8 cellular contexts compared by ENCODE assay signal in genomic region chr6:13575377-13575775, GRCh38. TPM values are rescaled to one million over a fixed set of nuclear protein-coding genes. Genes with fewer than 3 reads are reported as not detected.
DNase-seq lines count a peak whose midpoint lies in the region; TF ChIP-seq lines count a peak whose summit lies in the region.

No MANE protein-coding gene starts in this region.

- H3K9ac ChIP-seq in rectal smooth muscle tissue (ENCODE audit: low read length): peak overlapping the region; percentile 86

- H3K4me1 ChIP-seq in SJSA1 (replicated peaks): peaks cover 5% of the 10 kb centered on the region
- peaks cover 0 to 5% of the 10 kb centered on the region in 2 donors for H3K4me1 ChIP-seq in esophagus (ENCODE audit: control insufficient read depth in 2 of 2, insufficient read depth in 2 of 2, low read length in 1 of 2)
- H3K4me1 ChIP-seq in rectal smooth muscle tissue (ENCODE audit: control insufficient read depth, insufficient read depth, low read length): peaks cover 5% of the 10 kb centered on the region

- DNase-seq in GM10266 (ENCODE audit: extremely low spot score) (no peak), SJSA1 (ENCODE audit: low read depth in 1 of 2, low spot score in 2 of 2) (no peak), NCI-H1694 (lab: John Stamatoyannopoulos, UW) (no peak), HuH-7.5 (ENCODE audit: low spot score) (no peak), NCI-H748 (lab: John Stamatoyannopoulos, UW; ENCODE audit: unreplicated experiment) (no peak), HCEC 1CT (no peak)

- TF ChIP-seq CTCF in GM10266 (IDR thresholded peaks at IDR 0.05; ENCODE audit: control insufficient read depth, insufficient read depth, low read depth, missing control alignments): peak; percentile 64

- H3K27me3 ChIP-seq in SJSA1 (replicated peaks) (no peaks in the 10 kb centered on the region), esophagus (ENCODE audit: control insufficient read depth in 1 of 2, insufficient read depth in 2 of 2, low read length in 2 of 2) (no peaks in the 10 kb centered on the region), rectal smooth muscle tissue (ENCODE audit: control insufficient read depth, insufficient read depth, low read length) (no peaks in the 10 kb centered on the region)

- 21 to 28% methylated on average over 3 of the region's 3 CpGs for WGBS in esophagus, 2 donors

- H3K27ac ChIP-seq in SJSA1: no peak overlapping the region
- H3K27ac ChIP-seq in esophagus (ENCODE audit: low read depth in 2 of 2, low read length in 1 of 2): peak overlapping the region; percentile 98
- H3K27ac ChIP-seq in rectal smooth muscle tissue (ENCODE audit: low read depth, low read length): peak overlapping the region; percentile 96

- H3K4me3 ChIP-seq in SJSA1 (peak overlapping the region; percentile 85), esophagus (ENCODE audit: low read depth in 1 of 2, low read length in 2 of 2) (peak overlapping the region; percentile 73 to 75), rectal smooth muscle tissue (ENCODE audit: low read length) (peak overlapping the region; percentile 78)

- no peaks in the 10 kb centered on the region for H3K9me3 ChIP-seq in SJSA1 (replicated peaks)
- no peaks in the 10 kb centered on the region for H3K9me3 ChIP-seq in esophagus (ENCODE audit: control insufficient read depth in 2 of 2, insufficient read depth in 1 of 2, low read depth in 1 of 2, low read length in 1 of 2)

- H3K36me3 ChIP-seq in SJSA1: no peaks in the 10 kb centered on the region
- no peaks in the 10 kb centered on the region for H3K36me3 ChIP-seq in esophagus (ENCODE audit: control insufficient read depth in 2 of 2, insufficient read depth in 2 of 2, low read length in 1 of 2)
- H3K36me3 ChIP-seq in rectal smooth muscle tissue (ENCODE audit: control insufficient read depth, insufficient read depth, low read length): no peaks in the 10 kb centered on the region

RNA-seq across cellular contexts. Expression of gene SIRT5, which starts 1.0 kb away (rescaled TPM):
- 2.0 and 5.1 TPM in 2 replicates for total RNA-seq in SJSA1 (2014; rRNA removed; shearing (Covaris generic))
- 1 to 10 TPM; 3.6 to 5.5 TPM for polyA plus RNA-seq in esophagus

RNA-seq across cellular contexts. Expression of gene NOL7, which starts 39.8 kb away (rescaled TPM):
- 168 and 354 TPM in 2 replicates for total RNA-seq in SJSA1 (2014; rRNA removed; shearing (Covaris generic))
- polyA plus RNA-seq in esophagus: 10 to 100 TPM; 30.9 to 52.1 TPM
